1 cellular context compared by ENCODE assay signal in the genomic region with DNA sequence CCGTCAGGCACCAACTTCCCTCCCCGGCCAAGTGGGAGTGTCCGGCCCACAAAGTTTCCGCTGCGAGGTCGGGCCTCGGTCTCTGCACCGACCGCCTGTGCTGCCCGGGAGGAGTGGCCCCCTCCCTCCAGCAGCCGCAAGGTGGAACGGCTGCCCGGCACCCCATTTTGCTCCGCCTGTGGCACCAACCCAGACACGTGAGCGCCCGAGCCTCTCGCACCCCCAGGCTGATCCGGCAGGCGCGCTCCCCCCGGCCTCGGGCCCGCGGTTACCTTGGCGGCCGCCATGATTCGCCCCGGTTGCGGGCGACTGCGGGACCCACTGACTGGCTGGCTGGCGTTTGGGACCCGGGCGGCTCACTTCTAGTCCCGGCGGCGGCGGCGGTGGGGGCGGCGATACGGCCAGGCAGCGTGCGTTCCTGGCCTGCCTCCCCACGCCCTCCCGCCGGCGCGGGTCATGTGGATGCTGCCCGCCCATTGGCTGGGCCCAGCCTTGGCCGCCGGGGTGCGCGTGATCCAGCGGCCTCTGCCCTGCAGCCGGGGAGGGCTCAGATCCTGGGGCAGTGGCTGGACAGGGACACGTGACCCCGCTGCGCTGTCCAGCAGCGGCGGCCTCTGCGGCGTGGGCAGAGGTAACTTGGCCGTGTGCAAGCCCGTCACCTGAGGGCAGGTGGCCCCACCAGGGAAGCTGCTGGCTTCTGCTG.
A peak's percentile ranks its signal among the peaks of the same experiment; 100 is the strongest.
TF ChIP-seq lines count a peak whose summit lies in the region.

A gene with protein sequence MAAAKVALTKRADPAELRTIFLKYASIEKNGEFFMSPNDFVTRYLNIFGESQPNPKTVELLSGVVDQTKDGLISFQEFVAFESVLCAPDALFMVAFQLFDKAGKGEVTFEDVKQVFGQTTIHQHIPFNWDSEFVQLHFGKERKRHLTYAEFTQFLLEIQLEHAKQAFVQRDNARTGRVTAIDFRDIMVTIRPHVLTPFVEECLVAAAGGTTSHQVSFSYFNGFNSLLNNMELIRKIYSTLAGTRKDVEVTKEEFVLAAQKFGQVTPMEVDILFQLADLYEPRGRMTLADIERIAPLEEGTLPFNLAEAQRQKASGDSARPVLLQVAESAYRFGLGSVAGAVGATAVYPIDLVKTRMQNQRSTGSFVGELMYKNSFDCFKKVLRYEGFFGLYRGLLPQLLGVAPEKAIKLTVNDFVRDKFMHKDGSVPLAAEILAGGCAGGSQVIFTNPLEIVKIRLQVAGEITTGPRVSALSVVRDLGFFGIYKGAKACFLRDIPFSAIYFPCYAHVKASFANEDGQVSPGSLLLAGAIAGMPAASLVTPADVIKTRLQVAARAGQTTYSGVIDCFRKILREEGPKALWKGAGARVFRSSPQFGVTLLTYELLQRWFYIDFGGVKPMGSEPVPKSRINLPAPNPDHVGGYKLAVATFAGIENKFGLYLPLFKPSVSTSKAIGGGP (minus strand): TSS at position 429 of the 703 bp plus-strand sequence. CDS start 142 bp downstream, at position 287.

TF ChIP-seq in HepG2, 621 proteins besides CTCF, POLR2A, EP300 and RAD21 (continued from another document and continues in another):
- TF ChIP-seq, protein P1, sequence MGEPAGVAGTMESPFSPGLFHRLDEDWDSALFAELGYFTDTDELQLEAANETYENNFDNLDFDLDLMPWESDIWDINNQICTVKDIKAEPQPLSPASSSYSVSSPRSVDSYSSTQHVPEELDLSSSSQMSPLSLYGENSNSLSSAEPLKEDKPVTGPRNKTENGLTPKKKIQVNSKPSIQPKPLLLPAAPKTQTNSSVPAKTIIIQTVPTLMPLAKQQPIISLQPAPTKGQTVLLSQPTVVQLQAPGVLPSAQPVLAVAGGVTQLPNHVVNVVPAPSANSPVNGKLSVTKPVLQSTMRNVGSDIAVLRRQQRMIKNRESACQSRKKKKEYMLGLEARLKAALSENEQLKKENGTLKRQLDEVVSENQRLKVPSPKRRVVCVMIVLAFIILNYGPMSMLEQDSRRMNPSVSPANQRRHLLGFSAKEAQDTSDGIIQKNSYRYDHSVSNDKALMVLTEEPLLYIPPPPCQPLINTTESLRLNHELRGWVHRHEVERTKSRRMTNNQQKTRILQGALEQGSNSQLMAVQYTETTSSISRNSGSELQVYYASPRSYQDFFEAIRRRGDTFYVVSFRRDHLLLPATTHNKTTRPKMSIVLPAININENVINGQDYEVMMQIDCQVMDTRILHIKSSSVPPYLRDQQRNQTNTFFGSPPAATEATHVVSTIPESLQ (CRISPR knock-in tag; conservative IDR thresholded peaks at IDR 0.05), result no peak
- TF ChIP-seq GABPA (IDR thresholded peaks at IDR 0.05; ENCODE audit: low read depth, low read length) (no peak), GABPA (CRISPR knock-in tag; IDR thresholded peaks at IDR 0.05; ENCODE audit: low read depth) (no peak), FOXA3 (CRISPR knock-in tag; IDR thresholded peaks at IDR 0.05) (peak; percentile 72), PHF20 (CRISPR knock-in tag; IDR thresholded peaks at IDR 0.05) (peak; percentile 66), ZSCAN29 (CRISPR knock-in tag; conservative IDR thresholded peaks at IDR 0.05) (peak; percentile 90; the same call in 1 of the 2 replicates), ZNF678 (CRISPR knock-in tag; IDR thresholded peaks at IDR 0.05) (peak; percentile 68), ZNF496 (CRISPR knock-in tag; IDR thresholded peaks at IDR 0.05; ENCODE audit: insufficient replicate concordance) (no peak), NFKB2 (CRISPR knock-in tag; IDR thresholded peaks at IDR 0.05; ENCODE audit: borderline replicate concordance) (peak; percentile 84), ZNF292 (CRISPR knock-in tag; IDR thresholded peaks at IDR 0.05; ENCODE audit: borderline replicate concordance, low read depth) (peak; percentile 79; the same call in 1 of the 2 replicates), IKZF1 (IDR thresholded peaks at IDR 0.05) (no peak), ZNF180 (CRISPR knock-in tag; IDR thresholded peaks at IDR 0.05; ENCODE audit: borderline replicate concordance, low read depth) (no peak), ZFP62 (CRISPR knock-in tag; IDR thresholded peaks at IDR 0.05) (no peak), ZNF3 (CRISPR knock-in tag; IDR thresholded peaks at IDR 0.05) (peak; percentile 50; the same call in 1 of the 2 replicates), ZNF543 (CRISPR knock-in tag; IDR thresholded peaks at IDR 0.05) (peak; percentile 91), ZNF878 (CRISPR knock-in tag; IDR thresholded peaks at IDR 0.05) (peak; percentile 89), SSRP1 (CRISPR knock-in tag; IDR thresholded peaks at IDR 0.05) (no peak), ZNF17 (CRISPR knock-in tag; IDR thresholded peaks at IDR 0.05) (no peak), ZNF619 (CRISPR knock-in tag; IDR thresholded peaks at IDR 0.05) (peak; percentile 95), FOXC1 (CRISPR knock-in tag; IDR thresholded peaks at IDR 0.05; ENCODE audit: borderline replicate concordance) (peak; percentile 97), ZFP90 (CRISPR knock-in tag; IDR thresholded peaks at IDR 0.05; ENCODE audit: borderline replicate concordance) (peak; percentile 90; the same call in 1 of the 2 replicates), MAFK (conservative IDR thresholded peaks at IDR 0.05 in 1 of 2, IDR thresholded peaks at IDR 0.05 in 1 of 2; ENCODE audit: low read length in 2 of 2) (no peak), NFRKB (IDR thresholded peaks at IDR 0.05) (no peak), MAF1 (CRISPR knock-in tag; IDR thresholded peaks at IDR 0.05; ENCODE audit: borderline replicate concordance) (peak; percentile 34; the same call in 1 of the 2 replicates), MBD4 (IDR thresholded peaks at IDR 0.05; ENCODE audit: borderline replicate concordance, low read length) (no peak), ATM (IDR thresholded peaks at IDR 0.05; ENCODE audit: borderline replicate concordance) (no peak), CEBPG (CRISPR knock-in tag; IDR thresholded peaks at IDR 0.05) (no peak; the same call in 1 of the 2 replicates), ZNF75D (CRISPR knock-in tag; IDR thresholded peaks at IDR 0.05; ENCODE audit: borderline replicate concordance) (peak; percentile 75; the same call in 1 of the 2 replicates), EEA1 (CRISPR knock-in tag; IDR thresholded peaks at IDR 0.05; ENCODE audit: borderline replicate concordance) (peak; percentile 93; the same call in 1 of the 2 replicates), TMF1 (CRISPR knock-in tag; IDR thresholded peaks at IDR 0.05; ENCODE audit: low read depth) (peak; percentile 99), ZNF557 (CRISPR knock-in tag; IDR thresholded peaks at IDR 0.05) (no peak), TSC22D2 (CRISPR knock-in tag; IDR thresholded peaks at IDR 0.05; ENCODE audit: borderline replicate concordance) (peak; percentile 93; the same call in 1 of the 2 replicates), ZNF232 (CRISPR knock-in tag; IDR thresholded peaks at IDR 0.05; ENCODE audit: borderline replicate concordance) (peak; percentile 90), ZFAT (CRISPR knock-in tag; conservative IDR thresholded peaks at IDR 0.05) (peak; percentile 16; the same call in 1 of the 2 replicates)
- TF ChIP-seq, protein P2, sequence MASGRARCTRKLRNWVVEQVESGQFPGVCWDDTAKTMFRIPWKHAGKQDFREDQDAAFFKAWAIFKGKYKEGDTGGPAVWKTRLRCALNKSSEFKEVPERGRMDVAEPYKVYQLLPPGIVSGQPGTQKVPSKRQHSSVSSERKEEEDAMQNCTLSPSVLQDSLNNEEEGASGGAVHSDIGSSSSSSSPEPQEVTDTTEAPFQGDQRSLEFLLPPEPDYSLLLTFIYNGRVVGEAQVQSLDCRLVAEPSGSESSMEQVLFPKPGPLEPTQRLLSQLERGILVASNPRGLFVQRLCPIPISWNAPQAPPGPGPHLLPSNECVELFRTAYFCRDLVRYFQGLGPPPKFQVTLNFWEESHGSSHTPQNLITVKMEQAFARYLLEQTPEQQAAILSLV (CRISPR knock-in tag; IDR thresholded peaks at IDR 0.05; ENCODE audit: borderline replicate concordance), result peak; percentile 88; the same call in 1 of the 2 replicates
- TF ChIP-seq, protein P3, sequence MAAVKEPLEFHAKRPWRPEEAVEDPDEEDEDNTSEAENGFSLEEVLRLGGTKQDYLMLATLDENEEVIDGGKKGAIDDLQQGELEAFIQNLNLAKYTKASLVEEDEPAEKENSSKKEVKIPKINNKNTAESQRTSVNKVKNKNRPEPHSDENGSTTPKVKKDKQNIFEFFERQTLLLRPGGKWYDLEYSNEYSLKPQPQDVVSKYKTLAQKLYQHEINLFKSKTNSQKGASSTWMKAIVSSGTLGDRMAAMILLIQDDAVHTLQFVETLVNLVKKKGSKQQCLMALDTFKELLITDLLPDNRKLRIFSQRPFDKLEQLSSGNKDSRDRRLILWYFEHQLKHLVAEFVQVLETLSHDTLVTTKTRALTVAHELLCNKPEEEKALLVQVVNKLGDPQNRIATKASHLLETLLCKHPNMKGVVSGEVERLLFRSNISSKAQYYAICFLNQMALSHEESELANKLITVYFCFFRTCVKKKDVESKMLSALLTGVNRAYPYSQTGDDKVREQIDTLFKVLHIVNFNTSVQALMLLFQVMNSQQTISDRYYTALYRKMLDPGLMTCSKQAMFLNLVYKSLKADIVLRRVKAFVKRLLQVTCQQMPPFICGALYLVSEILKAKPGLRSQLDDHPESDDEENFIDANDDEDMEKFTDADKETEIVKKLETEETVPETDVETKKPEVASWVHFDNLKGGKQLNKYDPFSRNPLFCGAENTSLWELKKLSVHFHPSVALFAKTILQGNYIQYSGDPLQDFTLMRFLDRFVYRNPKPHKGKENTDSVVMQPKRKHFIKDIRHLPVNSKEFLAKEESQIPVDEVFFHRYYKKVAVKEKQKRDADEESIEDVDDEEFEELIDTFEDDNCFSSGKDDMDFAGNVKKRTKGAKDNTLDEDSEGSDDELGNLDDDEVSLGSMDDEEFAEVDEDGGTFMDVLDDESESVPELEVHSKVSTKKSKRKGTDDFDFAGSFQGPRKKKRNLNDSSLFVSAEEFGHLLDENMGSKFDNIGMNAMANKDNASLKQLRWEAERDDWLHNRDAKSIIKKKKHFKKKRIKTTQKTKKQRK (IDR thresholded peaks at IDR 0.05; ENCODE audit: low read length), result no peak
- TF ChIP-seq, protein P4, sequence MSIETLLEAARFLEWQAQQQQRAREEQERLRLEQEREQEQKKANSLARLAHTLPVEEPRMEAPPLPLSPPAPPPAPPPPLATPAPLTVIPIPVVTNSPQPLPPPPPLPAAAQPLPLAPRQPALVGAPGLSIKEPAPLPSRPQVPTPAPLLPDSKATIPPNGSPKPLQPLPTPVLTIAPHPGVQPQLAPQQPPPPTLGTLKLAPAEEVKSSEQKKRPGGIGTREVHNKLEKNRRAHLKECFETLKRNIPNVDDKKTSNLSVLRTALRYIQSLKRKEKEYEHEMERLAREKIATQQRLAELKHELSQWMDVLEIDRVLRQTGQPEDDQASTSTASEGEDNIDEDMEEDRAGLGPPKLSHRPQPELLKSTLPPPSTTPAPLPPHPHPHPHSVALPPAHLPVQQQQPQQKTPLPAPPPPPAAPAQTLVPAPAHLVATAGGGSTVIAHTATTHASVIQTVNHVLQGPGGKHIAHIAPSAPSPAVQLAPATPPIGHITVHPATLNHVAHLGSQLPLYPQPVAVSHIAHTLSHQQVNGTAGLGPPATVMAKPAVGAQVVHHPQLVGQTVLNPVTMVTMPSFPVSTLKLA (IDR thresholded peaks at IDR 0.05), result peak; percentile 78
- TF ChIP-seq, protein P5, sequence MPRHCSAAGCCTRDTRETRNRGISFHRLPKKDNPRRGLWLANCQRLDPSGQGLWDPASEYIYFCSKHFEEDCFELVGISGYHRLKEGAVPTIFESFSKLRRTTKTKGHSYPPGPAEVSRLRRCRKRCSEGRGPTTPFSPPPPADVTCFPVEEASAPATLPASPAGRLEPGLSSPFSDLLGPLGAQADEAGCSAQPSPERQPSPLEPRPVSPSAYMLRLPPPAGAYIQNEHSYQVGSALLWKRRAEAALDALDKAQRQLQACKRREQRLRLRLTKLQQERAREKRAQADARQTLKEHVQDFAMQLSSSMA (CRISPR knock-in tag; IDR thresholded peaks at IDR 0.05), result peak; percentile 15; the same call in 1 of the 2 replicates
- TF ChIP-seq, protein P6, sequence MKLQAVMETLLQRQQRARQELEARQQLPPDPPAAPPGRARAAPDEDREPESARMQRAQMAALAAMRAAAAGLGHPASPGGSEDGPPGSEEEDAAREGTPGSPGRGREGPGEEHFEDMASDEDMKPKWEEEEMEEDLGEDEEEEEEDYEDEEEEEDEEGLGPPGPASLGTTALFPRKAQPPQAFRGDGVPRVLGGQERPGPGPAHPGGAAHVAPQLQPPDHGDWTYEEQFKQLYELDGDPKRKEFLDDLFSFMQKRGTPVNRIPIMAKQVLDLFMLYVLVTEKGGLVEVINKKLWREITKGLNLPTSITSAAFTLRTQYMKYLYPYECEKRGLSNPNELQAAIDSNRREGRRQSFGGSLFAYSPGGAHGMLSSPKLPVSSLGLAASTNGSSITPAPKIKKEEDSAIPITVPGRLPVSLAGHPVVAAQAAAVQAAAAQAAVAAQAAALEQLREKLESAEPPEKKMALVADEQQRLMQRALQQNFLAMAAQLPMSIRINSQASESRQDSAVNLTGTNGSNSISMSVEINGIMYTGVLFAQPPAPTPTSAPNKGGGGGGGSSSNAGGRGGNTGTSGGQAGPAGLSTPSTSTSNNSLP (IDR thresholded peaks at IDR 0.05; ENCODE audit: low read depth, low read length), result no peak
- TF ChIP-seq, protein P7, sequence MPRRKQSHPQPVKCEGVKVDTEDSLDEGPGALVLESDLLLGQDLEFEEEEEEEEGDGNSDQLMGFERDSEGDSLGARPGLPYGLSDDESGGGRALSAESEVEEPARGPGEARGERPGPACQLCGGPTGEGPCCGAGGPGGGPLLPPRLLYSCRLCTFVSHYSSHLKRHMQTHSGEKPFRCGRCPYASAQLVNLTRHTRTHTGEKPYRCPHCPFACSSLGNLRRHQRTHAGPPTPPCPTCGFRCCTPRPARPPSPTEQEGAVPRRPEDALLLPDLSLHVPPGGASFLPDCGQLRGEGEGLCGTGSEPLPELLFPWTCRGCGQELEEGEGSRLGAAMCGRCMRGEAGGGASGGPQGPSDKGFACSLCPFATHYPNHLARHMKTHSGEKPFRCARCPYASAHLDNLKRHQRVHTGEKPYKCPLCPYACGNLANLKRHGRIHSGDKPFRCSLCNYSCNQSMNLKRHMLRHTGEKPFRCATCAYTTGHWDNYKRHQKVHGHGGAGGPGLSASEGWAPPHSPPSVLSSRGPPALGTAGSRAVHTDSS (CRISPR knock-in tag; conservative IDR thresholded peaks at IDR 0.05), result no peak
